In genomic region chr6:80196914-80197313, GRCh38 we compare ENCODE assay signal across 19 cellular contexts.
"Had no signal": no experiment of that assay in that cellular context is flagged by ENCODE, and none has a peak within 500 bp of the region (broad histone marks: within the 10 kb centered on the region; RNA-seq: fewer than 3 reads in every experiment).

No MANE protein-coding gene starts in this region.

- H3K27ac ChIP-seq: body of pancreas, coronary artery, dorsolateral prefrontal cortex, neutrophil, vagina had no signal

- ATAC-seq: activated CD4-positive, alpha-beta T cell treated with anti-CD3 and anti-CD28 coated beads for 36 hours; activated CD8-positive, alpha-beta T cell treated with anti-CD3 and anti-CD28 coated beads, Interleukin-2, amount 10 ng/mL, durations not matched to agents 7 days and 5 days; activated T-cell treated with anti-CD3 and anti-CD28 coated beads, Interleukin-2, amount 50 U/mL, for 72 hours; sciatic nerve; stimulated activated effector memory CD8-positive, alpha-beta T cell treated with anti-CD3 and anti-CD28 coated beads, Interleukin-12 subunit alpha, Interleukin-12 subunit beta, amount 100 ng/mL, for 72 hours; stimulated activated naive CD8-positive, alpha-beta T cell treated with anti-CD3 and anti-CD28 coated beads, Interleukin-15, amount 100 ng/mL, for 72 hours; T-cell had no signal

- DNase-seq: activated CD4-positive, alpha-beta T cell treated with anti-CD3 and anti-CD28 coated beads for 36 hours; activated CD4-positive, CD25-positive, alpha-beta regulatory T cell; activated CD8-positive, alpha-beta T cell treated with anti-CD3 and anti-CD28 coated beads, Interleukin-2, amount 10 ng/mL, durations not matched to agents 7 days and 5 days; activated naive CD4-positive, alpha-beta T cell; activated T-cell treated with anti-CD3 and anti-CD28 coated beads for 4 hours; activated T-cell treated with anti-CD3 and anti-CD28 coated beads, Interleukin-2, amount 50 U/mL, for 72 hours; aorta; naive B cell; nephron progenitor cell; stimulated activated CD4-positive, alpha-beta T cell treated with anti-CD3 and anti-CD28 coated beads, Interleukin-4, amount 100 ng/mL, for 24 hours; stimulated activated naive CD8-positive, alpha-beta T cell treated with anti-CD3 and anti-CD28 coated beads, Interleukin-15, amount 100 ng/mL, for 72 hours; T-cell had no signal

- H3K9me3 ChIP-seq: body of pancreas, neutrophil, vagina had no signal

- H3K4me3 ChIP-seq: body of pancreas, coronary artery, dorsolateral prefrontal cortex, vagina had no signal

- H3K36me3 ChIP-seq: neutrophil, vagina had no signal

- H3K27me3 ChIP-seq: body of pancreas, dorsolateral prefrontal cortex, neutrophil, vagina had no signal
